Comparison of ENCODE assay signal across 1 cellular context in genomic region chr21:45319461-45320211, GRCh38.
TF ChIP-seq lines count a peak whose summit lies in the region.

No MANE protein-coding gene starts in this region.

TF ChIP-seq in GM12878, 131 proteins besides CTCF, POLR2A, EP300 and RAD21:
- TF ChIP-seq NFYA (IDR thresholded peaks at IDR 0.05; ENCODE audit: borderline replicate concordance, low read depth, low read length), result no peak
- no peak for TF ChIP-seq FOS (IDR thresholded peaks at IDR 0.05; ENCODE audit: borderline replicate concordance, extremely low read depth, insufficient read length)
- no peak for TF ChIP-seq NR2C2 (IDR thresholded peaks at IDR 0.05; ENCODE audit: borderline replicate concordance, control insufficient read depth, insufficient read length, low read depth)
- TF ChIP-seq ZNF592 (IDR thresholded peaks at IDR 0.05), result no peak
- no peak for TF ChIP-seq PAX5 (IDR thresholded peaks at IDR 0.05; ENCODE audit: borderline replicate concordance, low read depth, low read length)
TF ChIP-seq in GM12878: peak in this region for 0.
